In the genomic region with DNA sequence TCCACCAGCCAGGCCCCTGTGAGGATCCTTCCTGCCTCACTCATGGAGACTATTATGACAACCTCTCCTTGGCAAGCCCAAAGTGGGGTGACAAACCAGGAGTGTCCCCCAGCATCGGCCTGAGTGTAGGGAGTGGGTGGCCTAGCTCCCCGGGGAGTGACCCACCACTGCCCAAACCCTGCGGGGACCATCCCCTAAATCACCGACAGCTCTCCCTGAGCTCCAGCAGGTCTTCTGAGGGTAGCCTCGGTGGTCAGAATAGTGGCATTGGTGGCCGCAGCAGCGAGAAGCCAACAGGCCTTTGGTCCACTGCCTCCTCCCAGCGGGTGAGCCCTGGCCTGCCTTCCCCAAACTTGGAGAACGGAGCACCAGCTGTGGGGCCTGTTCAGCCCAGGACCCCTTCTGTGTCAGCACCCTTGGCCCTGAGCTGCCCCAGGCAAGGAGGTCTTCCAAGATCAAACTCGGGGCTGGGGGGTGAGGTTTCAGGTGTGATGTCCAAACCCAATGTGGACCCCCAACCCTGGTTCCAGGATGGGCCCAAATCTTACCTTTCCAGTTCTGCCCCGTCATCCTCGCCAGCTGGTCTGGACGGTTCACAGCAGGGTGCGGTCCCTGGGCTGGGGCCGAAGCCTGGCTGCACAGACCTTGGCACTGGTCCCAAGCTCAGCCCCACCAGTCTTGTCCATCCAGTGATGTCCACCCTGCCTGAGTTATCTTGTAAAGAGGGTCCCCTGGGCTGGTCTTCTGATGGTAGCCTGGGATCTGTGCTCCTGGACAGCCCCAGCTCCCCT, we compare ENCODE assay signal across 8 cellular contexts. TPM values are rescaled to one million over a fixed set of nuclear protein-coding genes. Genes with fewer than 3 reads are reported as not detected.
DNase-seq lines count a peak whose midpoint lies in the region; ATAC-seq and TF ChIP-seq lines count a peak whose summit lies in the region.

No MANE protein-coding gene starts in this region.

- H3K4me2 ChIP-seq in Loucy (ENCODE audit: low read depth, low read length, poor library complexity, severe bottlenecking), result peak overlapping the region; percentile 93

- peak overlapping the region; percentile 87 for H3K9ac ChIP-seq in Loucy (ENCODE audit: low read depth, low read length, poor library complexity, severe bottlenecking)

- no peaks in the 10 kb centered on the region for H3F3A ChIP-seq in Loucy (ENCODE audit: low read depth)

- H3K4me3 ChIP-seq in Loucy (ENCODE audit: low read length, poor library complexity, severe bottlenecking), result peak overlapping the region; percentile 89
- H3K4me3 ChIP-seq in epithelial cell of proximal tubule (ENCODE audit: low read depth, low read length), result peak overlapping the region; percentile 76

- H4K20me1 ChIP-seq in Loucy (ENCODE audit: insufficient read depth, low read length, poor library complexity, severe bottlenecking), result peaks cover 58% of the 10 kb centered on the region

- TF ChIP-seq CTCF in Loucy (conservative IDR thresholded peaks at IDR 0.05; ENCODE audit: low read length) (no peak), epithelial cell of proximal tubule (conservative IDR thresholded peaks at IDR 0.05; ENCODE audit: low read depth, low read length) (no peak)

- H3K9me2 ChIP-seq in Loucy (replicated peaks; ENCODE audit: low read depth, low read length), result no peaks in the 10 kb centered on the region

- intact Hi-C loops in posterior vena cava (cut with DNase I), result loop anchor here (2.0 to 10.0 kb wide), 2 partner anchors 57 to 81 kb away; no protein-coding TSS in a partner anchor

- H3K9me3 ChIP-seq in Loucy (ENCODE audit: insufficient read depth, low read depth, low read length), result no peaks in the 10 kb centered on the region

- peaks cover 68% of the 10 kb centered on the region for H3K4me1 ChIP-seq in Loucy (ENCODE audit: insufficient read depth, low read length, poor library complexity, severe bottlenecking)

- no peak for DNase-seq in epithelial cell of proximal tubule (ENCODE audit: low read depth)
- DNase-seq in posterior vena cava (ENCODE audit: low spot score), result peak; percentile 85
- no peak for DNase-seq in NCI-H345 treated with DMSO at 0.1 percent for 48 hours (lab: John Stamatoyannopoulos, UW; ENCODE audit: unreplicated experiment)
- DNase-seq in NCI-H510A (lab: John Stamatoyannopoulos, UW), result no peak
- no peak for DNase-seq in NCI-H2227 treated with DMSO at 0.1 percent for 48 hours (lab: John Stamatoyannopoulos, UW)

- H3K27me3 ChIP-seq in Loucy (ENCODE audit: insufficient read depth, low read length, poor library complexity, severe bottlenecking), result no peaks in the 10 kb centered on the region

- H3K79me2 ChIP-seq in Loucy (ENCODE audit: insufficient read depth, low read length), result peaks cover 69% of the 10 kb centered on the region

- no peak overlapping the region for H2AFZ ChIP-seq in Loucy (ENCODE audit: low read length)

- no peaks in the 10 kb centered on the region for H3K36me3 ChIP-seq in Loucy (ENCODE audit: insufficient read depth, low read length)

- ATAC-seq in GM18498 (IDR thresholded peaks at IDR 0.05; ENCODE audit: unreplicated experiment) (peak; percentile 9), HG03108 (IDR thresholded peaks at IDR 0.05; ENCODE audit: unreplicated experiment) (no peak)

RNA-seq across cellular contexts. Expression of a gene that starts 1.0 kb away (rescaled TPM):
- total RNA-seq in epithelial cell of proximal tubule (13.5 and 13.7 TPM in 2 replicates), posterior vena cava (10 to 100 TPM; 28.9 to 33.5 TPM)
